In genomic region chr9:504921-505821, GRCh38 we compare ENCODE assay signal across 8 cellular contexts. TPM values are rescaled to one million over a fixed set of nuclear protein-coding genes. Genes with fewer than 3 reads are reported as not detected.
A peak's percentile ranks its signal among the peaks of the same experiment; 100 is the strongest.
DNase-seq lines count a peak whose midpoint lies in the region; ATAC-seq and TF ChIP-seq lines count a peak whose summit lies in the region.

No MANE protein-coding gene starts in this region.

- H3K9me3 ChIP-seq in mucosa of descending colon (no peaks in the 10 kb centered on the region), tibial artery (no peaks in the 10 kb centered on the region)

- H3K4me3 ChIP-seq in epithelial cell of esophagus (ENCODE audit: low read length) (peak overlapping the region; percentile 74), mucosa of descending colon (peak overlapping the region; percentile 50), tibial artery (peak overlapping the region; percentile 62 to 81)

- H3K36me3 ChIP-seq in mucosa of descending colon (ENCODE audit: low read depth): no peaks in the 10 kb centered on the region
- no peaks in the 10 kb centered on the region for H3K36me3 ChIP-seq in tibial artery

- no peaks in the 10 kb centered on the region for H3K27me3 ChIP-seq in tibial artery

- intact Hi-C loops in mucosa of descending colon (cut with DNase I, micrococcal nuclease) (no loop called here), tibial artery (cut with DNase I; ENCODE audit: low total_unique reads) (loop anchor here (10.0 kb wide), 1 partner anchor 260 kb away; no protein-coding TSS in a partner anchor)

- H3K27ac ChIP-seq in VCaP: peak overlapping the region; percentile 75
- H3K27ac ChIP-seq in tibial artery: peak overlapping the region; percentile 37 to 64

- TF ChIP-seq CTCF in VCaP (conservative IDR thresholded peaks at IDR 0.05) (no peak), epithelial cell of esophagus (IDR thresholded peaks at IDR 0.05; ENCODE audit: insufficient read depth, low read depth, low read length, missing control alignments) (no peak), mucosa of descending colon (IDR thresholded peaks at IDR 0.05) (no peak), tibial artery (IDR thresholded peaks at IDR 0.05) (no peak)

- peak; percentile 29 for DNase-seq in SKM-1 treated with dmso at 0.1 percent for 144 hours (lab: John Stamatoyannopoulos, UW; ENCODE audit: unreplicated experiment)
- DNase-seq in SKM-1 (lab: John Stamatoyannopoulos, UW; ENCODE audit: unreplicated experiment): no peak
- peak; percentile 43 for DNase-seq in epithelial cell of esophagus (ENCODE audit: low read depth)
- peak; percentile 46 to 67 (median 63) for DNase-seq in mucosa of descending colon
- peak in 1 of 2 donors; percentile 30 for DNase-seq in tibial artery
- no peak for DNase-seq in GM19240 (ENCODE audit: insufficient read length, low spot score)

- ATAC-seq in HG02973 (IDR thresholded peaks at IDR 0.05; ENCODE audit: unreplicated experiment): peak; percentile 27
- ATAC-seq in mucosa of descending colon: peak; percentile 27

- peaks cover 4% of the 10 kb centered on the region for H3K4me1 ChIP-seq in mucosa of descending colon (ENCODE audit: low read depth)
- H3K4me1 ChIP-seq in tibial artery: peaks cover 0 to 19% (median 12%) of the 10 kb centered on the region in 4 donors

RNA-seq across cellular contexts. Expression of gene KANK1, which starts 0.7 kb away (rescaled TPM):
- total RNA-seq in mucosa of descending colon: 10 to 100 TPM; 23.1 to 65.3 (median 26.5) TPM

Comparison
In these comparisons a context has a peak if more than half of its experiments do, and no peak if none do; other contexts are left out.
1. DNase-seq: peak in SKM-1 treated with dmso at 0.1 percent for 144 hours (single experiment), epithelial cell of esophagus (single experiment) and mucosa of descending colon (3 of 3); none in SKM-1 (single experiment) and GM19240 (single experiment).
2. Peak in every context shown above with its lines, with median percentiles within 50 percentile points of each other: H3K4me3 ChIP-seq.